15 cellular contexts compared by ENCODE assay signal in genomic region chr9:69317894-69318293, GRCh38. TPM values are rescaled to one million over a fixed set of nuclear protein-coding genes. Genes with fewer than 3 reads are reported as not detected.
DNase-seq lines count a peak whose midpoint lies in the region; ATAC-seq and TF ChIP-seq lines count a peak whose summit lies in the region.
"Had no signal": no experiment of that assay in that cellular context is flagged by ENCODE, and none has a peak within 500 bp of the region (broad histone marks: within the 10 kb centered on the region; RNA-seq: fewer than 3 reads in every experiment).

No MANE protein-coding gene starts in this region.

- H3K36me3 ChIP-seq in GM06990 (ENCODE audit: control insufficient read depth, insufficient read depth, low read length) (no peaks in the 10 kb centered on the region), ovary (no peaks in the 10 kb centered on the region)

- no peak overlapping the region for H3K4me3 ChIP-seq in GM06990 (replicated peaks; ENCODE audit: low read depth, low read length)
- H3K4me3 ChIP-seq in ovary: no peak overlapping the region

- peak; percentile 0 for DNase-seq in GM06990 (ENCODE audit: extremely low read depth, insufficient read length)
- no peak for DNase-seq in stimulated activated naive CD4-positive, alpha-beta T cell treated with Interleukin-2 at 50 U/mL for 16 hours (lab: John Stamatoyannopoulos, UW)
- no peak for DNase-seq in ovary
- no peak for DNase-seq in NCI-H146 treated with DMSO at 0.1 percent for 48 hours (lab: John Stamatoyannopoulos, UW; ENCODE audit: unreplicated experiment)
- DNase-seq in NCI-H187 treated with DMSO at 0.1 percent for 48 hours (lab: John Stamatoyannopoulos, UW): no peak
- DNase-seq: central memory CD4-positive, alpha-beta T cell; erythroblast; NCI-H1694 treated with DMSO at 0.1 percent for 48 hours had no signal

- no peaks in the 10 kb centered on the region for H3K4me1 ChIP-seq in ovary (ENCODE audit: insufficient read depth)

- intact Hi-C loops in ovary (cut with DNase I): no loop called here

- H3K27me3 ChIP-seq in GM06990 (replicated peaks; ENCODE audit: control insufficient read depth, insufficient read depth, low read length) (no peaks in the 10 kb centered on the region; the same call in 1 of the 2 replicates), ovary (no peaks in the 10 kb centered on the region)

- no peak overlapping the region for H3K27ac ChIP-seq in ovary
- H3K27ac ChIP-seq: C4-2B had no signal

- no peak for TF ChIP-seq EP300 in ovary (IDR thresholded peaks at IDR 0.05)

- TF ChIP-seq CTCF in GM06990 (IDR thresholded peaks at IDR 0.05; ENCODE audit: insufficient read depth, low read length, poor library complexity, severe bottlenecking) (no peak), ovary (IDR thresholded peaks at IDR 0.05) (no peak)

- ATAC-seq in GM18909 (IDR thresholded peaks at IDR 0.05; ENCODE audit: poor library complexity, unreplicated experiment): peak; percentile 87
- ATAC-seq in HG02759 (IDR thresholded peaks at IDR 0.05; ENCODE audit: unreplicated experiment): peak; percentile 94
- ATAC-seq in HG03521 (IDR thresholded peaks at IDR 0.05; ENCODE audit: unreplicated experiment): peak; percentile 61
- ATAC-seq: HepG2, Panc1 had no signal

- no peak for TF ChIP-seq POLR2A in ovary (IDR thresholded peaks at IDR 0.05)

- peaks cover 0 to 3% of the 10 kb centered on the region in 2 donors for H3K9me3 ChIP-seq in ovary

RNA-seq across cellular contexts. Expression of gene ENTREP1, which starts 7.1 kb away (rescaled TPM):
- 10 to 100 TPM; 17.7 to 36.9 (median 25.4) TPM for total RNA-seq in ovary
- polyA plus RNA-seq in ovary: 10 to 100 TPM; 18.8 to 24.5 TPM
- total RNA-seq: HepG2, mononuclear cell had no signal
- polyA plus RNA-seq: HepG2 had no signal
